Comparison of ENCODE assay signal across 22 cellular contexts in the genomic region with DNA sequence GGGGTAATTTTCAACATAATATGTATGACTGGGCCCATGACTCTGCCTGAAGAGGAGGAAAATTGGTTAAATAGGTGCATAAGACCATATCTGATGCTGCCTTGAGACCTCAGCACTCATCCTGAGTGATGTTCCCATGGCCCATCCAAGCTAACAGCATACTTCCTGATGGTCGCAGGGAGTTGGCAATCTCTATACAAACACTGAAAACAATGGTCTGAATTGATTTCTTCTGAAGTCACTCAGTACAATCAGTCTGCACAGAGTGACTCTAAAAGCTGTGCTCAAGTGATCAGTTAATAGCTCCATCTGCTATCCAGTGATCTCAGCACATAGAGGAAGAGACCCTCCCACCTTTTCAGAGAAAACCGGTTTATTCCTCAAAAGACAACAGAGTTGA. TPM values are rescaled to one million over a fixed set of nuclear protein-coding genes. Genes with fewer than 3 reads are reported as not detected.
DNase-seq lines count a peak whose midpoint lies in the region; ATAC-seq and TF ChIP-seq lines count a peak whose summit lies in the region.
"Had no signal": no experiment of that assay in that cellular context is flagged by ENCODE, and none has a peak within 500 bp of the region (broad histone marks: within the 10 kb centered on the region; RNA-seq: fewer than 3 reads in every experiment).

No MANE protein-coding gene starts in this region.

- no peaks in the 10 kb centered on the region for H3K79me2 ChIP-seq in GM23338 (replicated peaks; ENCODE audit: insufficient read depth)
- no peaks in the 10 kb centered on the region for H3K79me2 ChIP-seq in hepatocyte

- intact Hi-C loops in thyroid gland (cut with DNase I) = no loop called here

- H3K4me1 ChIP-seq in GM23338 (ENCODE audit: insufficient read depth) = peaks cover 49% of the 10 kb centered on the region
- H3K4me1 ChIP-seq in thyroid gland = no peaks in the 10 kb centered on the region
- no peaks in the 10 kb centered on the region for H3K4me1 ChIP-seq in hepatocyte (ENCODE audit: insufficient read depth)
- H3K4me1 ChIP-seq: BLaER1 had no signal

- no peaks in the 10 kb centered on the region for H4K20me1 ChIP-seq in GM23338 (replicated peaks; ENCODE audit: insufficient read depth)
- H4K20me1 ChIP-seq in hepatocyte (ENCODE audit: insufficient read depth, poor library complexity, severe bottlenecking) = no peaks in the 10 kb centered on the region
- H4K20me1 ChIP-seq: BLaER1 had no signal

- no peaks in the 10 kb centered on the region for H3K9me3 Mint-ChIP-seq in GM23338

- H3K27me3 ChIP-seq in GM23338 (ENCODE audit: insufficient read depth) (no peaks in the 10 kb centered on the region), thyroid gland (no peaks in the 10 kb centered on the region), hepatocyte (peaks cover 15% of the 10 kb centered on the region)
- H3K27me3 ChIP-seq: BLaER1 had no signal

- no peaks in the 10 kb centered on the region for H3K36me3 Mint-ChIP-seq in GM23338 (ENCODE audit: low read depth)
- H3K36me3 Mint-ChIP-seq: CD4-positive, alpha-beta memory T cell had no signal

- H3K27ac ChIP-seq in GM23338 (ENCODE audit: low read depth) = no peak overlapping the region
- H3K27ac ChIP-seq in thyroid gland = no peak overlapping the region
- H3K27ac ChIP-seq in hepatocyte = no peak overlapping the region
- H3K27ac ChIP-seq: BLaER1 had no signal

- peaks cover 1% of the 10 kb centered on the region for H3K27me3 Mint-ChIP-seq in GM23338 (ENCODE audit: insufficient read depth, low read depth, poor library complexity)
- H3K27me3 Mint-ChIP-seq: CD4-positive, alpha-beta memory T cell had no signal

- DNase-seq in GM23338 (ENCODE audit: low spot score) (no peak), NCI-H1694 treated with DMSO at 0.1 percent for 48 hours (lab: John Stamatoyannopoulos, UW) (peak; percentile 28), NCI-H748 treated with DMSO at 0.1 percent for 48 hours (lab: John Stamatoyannopoulos, UW) (peak; percentile 59), mucosa of gallbladder (ENCODE audit: low spot score) (peak; percentile 13), thyroid gland (no peak), hepatocyte (ENCODE audit: low spot score) (no peak)
- no peak for DNase-seq in activated CD4-positive, alpha-beta T cell treated with anti-CD3 and anti-CD28 coated beads, Interleukin-2, amount 50 U/mL, for 48 hours
- DNase-seq: Calu3; CD4-positive, alpha-beta memory T cell; DMS79 treated with DMSO at 0.1 percent for 48 hours; KG1; MV-4-11; NCI-H1417 treated with DMSO at 0.1 percent for 48 hours; NCI-H2029; NCI-H2227 treated with DMSO at 0.1 percent for 48 hours; NCI-H526 treated with DMSO at 0.1 percent for 48 hours; OCI-M1; Right ventricle myocardium superior; SW 1271 had no signal

- no peak overlapping the region for H3K4me3 ChIP-seq in GM23338
- H3K4me3 ChIP-seq in thyroid gland (replicated peaks in 1 of 3) = no peak overlapping the region
- H3K4me3 ChIP-seq in hepatocyte = no peak overlapping the region
- H3K4me3 ChIP-seq: BLaER1 had no signal

- TF ChIP-seq POLR2A in thyroid gland (IDR thresholded peaks at IDR 0.05) = no peak

- TF ChIP-seq CTCF in GM23338 (conservative IDR thresholded peaks at IDR 0.05; ENCODE audit: low read depth in 2 of 2) = no peak
- TF ChIP-seq CTCF in thyroid gland (IDR thresholded peaks at IDR 0.05) = no peak
- TF ChIP-seq CTCF in hepatocyte (IDR thresholded peaks at IDR 0.05; ENCODE audit: poor library complexity) = no peak

- no peaks in the 10 kb centered on the region; the same call in 1 of the 2 replicates for H3K9me2 ChIP-seq in GM23338 (ENCODE audit: insufficient read depth)
- no peaks in the 10 kb centered on the region for H3K9me2 ChIP-seq in hepatocyte (replicated peaks; ENCODE audit: insufficient read depth)

- H3K9me3 ChIP-seq in thyroid gland = no peaks in the 10 kb centered on the region
- H3K9me3 ChIP-seq in hepatocyte (ENCODE audit: low read depth) = no peaks in the 10 kb centered on the region
- H3K9me3 ChIP-seq: BLaER1 had no signal

- WGBS in thyroid gland, 2 donors = 30 to 34% methylated on average over 2 of the region's 2 CpGs
- 37% methylated on average over 2 of the region's 2 CpGs for WGBS in hepatocyte (ENCODE audit: low lambda C conversion rate, missing lambda C conversion rate)

- peaks cover 3% of the 10 kb centered on the region; the same call in 1 of the 2 replicates for H3F3A ChIP-seq in GM23338 (replicated peaks; ENCODE audit: low read depth)

- ATAC-seq in GM23338 = no peak

- H3K4me2 ChIP-seq in GM23338 = 0 out of 2 replicates have a peak overlapping the region, but pooled peaks have one; percentile 69
- no peak overlapping the region for H3K4me2 ChIP-seq in hepatocyte
- H3K4me2 ChIP-seq: BLaER1 had no signal

- H3K36me3 ChIP-seq in GM23338 (ENCODE audit: insufficient read depth) (no peaks in the 10 kb centered on the region), thyroid gland (no peaks in the 10 kb centered on the region), hepatocyte (replicated peaks; ENCODE audit: insufficient read depth, low read depth) (no peaks in the 10 kb centered on the region)
- H3K36me3 ChIP-seq: BLaER1 had no signal

- H3K4me1 Mint-ChIP-seq in GM23338 = peaks cover 46% of the 10 kb centered on the region
- H3K4me1 Mint-ChIP-seq: CD4-positive, alpha-beta memory T cell had no signal

- H3K27ac Mint-ChIP-seq in GM23338 = no peak overlapping the region
- H3K27ac Mint-ChIP-seq: CD4-positive, alpha-beta memory T cell had no signal

- no peak overlapping the region for H3K4me3 Mint-ChIP-seq in GM23338
- H3K4me3 Mint-ChIP-seq: CD4-positive, alpha-beta memory T cell had no signal

- H2AFZ ChIP-seq in GM23338 (no peak overlapping the region), hepatocyte (no peak overlapping the region)

TF ChIP-seq in GM23338, 12 proteins besides CTCF, POLR2A, EP300 and RAD21:
- TF ChIP-seq NANOG (IDR thresholded peaks at IDR 0.05; ENCODE audit: borderline replicate concordance) (no peak), EZH2 (IDR thresholded peaks at IDR 0.05; ENCODE audit: low read depth, unreplicated experiment) (no peak), POLR2AphosphoS5 (IDR thresholded peaks at IDR 0.05; ENCODE audit: low read depth) (no peak)
- TF ChIP-seq, protein P1, sequence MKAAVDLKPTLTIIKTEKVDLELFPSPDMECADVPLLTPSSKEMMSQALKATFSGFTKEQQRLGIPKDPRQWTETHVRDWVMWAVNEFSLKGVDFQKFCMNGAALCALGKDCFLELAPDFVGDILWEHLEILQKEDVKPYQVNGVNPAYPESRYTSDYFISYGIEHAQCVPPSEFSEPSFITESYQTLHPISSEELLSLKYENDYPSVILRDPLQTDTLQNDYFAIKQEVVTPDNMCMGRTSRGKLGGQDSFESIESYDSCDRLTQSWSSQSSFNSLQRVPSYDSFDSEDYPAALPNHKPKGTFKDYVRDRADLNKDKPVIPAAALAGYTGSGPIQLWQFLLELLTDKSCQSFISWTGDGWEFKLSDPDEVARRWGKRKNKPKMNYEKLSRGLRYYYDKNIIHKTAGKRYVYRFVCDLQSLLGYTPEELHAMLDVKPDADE (IDR thresholded peaks at IDR 0.05) = no peak
TF ChIP-seq in GM23338: peak in this region for 0.

RNA-seq across cellular contexts. Expression of a gene that starts 3.9 kb away (rescaled TPM):
- 0.27 and 0.52 TPM in 2 replicates for total RNA-seq in GM23338 (2014; rRNA removed; shearing (Covaris generic))
- polyA plus RNA-seq in GM23338 (2016; fragmentation: Nextera tagmentation; extraction: Ambion mirVana) (1.6 and 2.4 TPM in 2 replicates), hepatocyte (not detected in 2 replicates)
- total RNA-seq in mucosa of gallbladder (not detected), thyroid gland (not detected), hepatocyte (not detected in 2 replicates)
- total RNA-seq: A673; Calu3; CD4-positive, alpha-beta memory T cell; HT-29; Right ventricle myocardium superior had no signal
- polyA plus RNA-seq: CD4-positive, alpha-beta memory T cell had no signal

Comparison
In these comparisons a context has a peak if more than half of its experiments do, and no peak if none do; other contexts are left out.
1. DNase-seq: peak in NCI-H1694 treated with DMSO at 0.1 percent for 48 hours (single experiment), NCI-H748 treated with DMSO at 0.1 percent for 48 hours (single experiment) and mucosa of gallbladder (single experiment); none in GM23338 (single experiment), thyroid gland (0 of 2), hepatocyte (single experiment) and activated CD4-positive, alpha-beta T cell treated with anti-CD3 and anti-CD28 coated beads, Interleukin-2, amount 50 U/mL, for 48 hours (0 of 2).